ENCODE assay signal across 32 cellular contexts in the genomic region with DNA sequence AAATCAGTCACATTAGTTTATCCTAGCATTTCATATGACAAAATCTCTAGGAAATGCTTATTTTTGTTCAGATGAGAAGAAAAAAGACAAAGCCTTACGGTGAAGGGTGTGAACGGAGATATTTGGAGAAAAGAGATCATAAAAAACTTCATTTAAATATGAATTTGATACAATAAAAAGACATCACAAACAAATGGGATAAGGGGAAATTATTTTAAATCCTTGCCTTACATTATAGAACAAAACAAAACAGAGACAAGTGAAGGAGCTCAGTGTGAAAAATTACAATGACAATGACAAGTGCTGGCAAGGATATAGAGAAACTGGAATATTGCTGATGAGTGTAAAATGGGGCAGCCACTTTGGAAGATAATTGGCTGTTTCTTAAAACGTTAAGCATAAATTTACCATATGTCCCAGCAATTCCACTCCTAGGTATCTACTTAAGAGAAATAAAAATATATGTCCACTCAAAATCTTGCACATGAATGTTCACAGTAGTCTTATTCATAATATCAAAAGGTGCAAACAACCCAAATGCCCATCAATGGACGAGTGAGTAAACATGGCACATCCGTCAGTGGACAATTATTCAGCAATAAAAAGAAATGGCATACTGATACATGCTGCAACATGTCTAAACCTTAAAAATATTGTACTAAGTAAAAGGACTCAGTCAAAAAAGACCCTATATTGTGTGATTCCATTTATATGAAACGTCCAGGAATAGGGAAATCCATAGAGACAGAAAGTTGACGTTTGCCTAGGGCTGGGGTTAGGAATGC.
"Had no signal": no experiment of that assay in that cellular context is flagged by ENCODE, and none has a peak within 500 bp of the region (broad histone marks: within the 10 kb centered on the region; RNA-seq: fewer than 3 reads in every experiment).

No MANE protein-coding gene starts in this region.

- H3K4me3 Mint-ChIP-seq: activated CD4-positive, alpha-beta T cell treated with anti-CD3 and anti-CD28 coated beads for 36 hours; activated CD4-positive, alpha-beta T cell treated with anti-CD3 and anti-CD28 coated beads, Interleukin-2, amount 10 ng/mL, durations not matched to agents 7 days and 5 days; activated CD8-positive, alpha-beta T cell treated with anti-CD3 and anti-CD28 coated beads, Interleukin-2, amount 10 ng/mL, durations not matched to agents 7 days and 5 days; activated naive CD4-positive, alpha-beta T cell treated with anti-CD3 and anti-CD28 coated beads for 36 hours; activated T-cell treated with anti-CD3 and anti-CD28 coated beads, Interleukin-2, amount 50 U/mL, for 4 hours; activated T-helper 1 cell treated with anti-CD3 and anti-CD28 coated beads, Interleukin-12 subunit alpha, Interleukin-12 subunit beta, Interleukin-2, Interleukin-4 antibody, amounts not matched to agents 30 ng/mL and 10 ng/mL and 1 ng/mL, durations not matched to agents 14 hours and 24 hours and 36 hours; T-helper 1 cell treated with Interleukin-12 subunit alpha and Interleukin-12 subunit beta and Interleukin-4 antibody, amounts not matched to agents 30 μg/mL and 1 μg/mL, for 36 hours; T-helper 2 cell treated with Interferon-gamma antibody and Interleukin-4, amounts not matched to agents 5 μg/mL and 100 μg/mL, for 36 hours had no signal

- H3K36me3 ChIP-seq: adrenal gland, breast epithelium, SJCRH30 had no signal

- H3K36me3 Mint-ChIP-seq: activated naive CD4-positive, alpha-beta T cell treated with anti-CD3 and anti-CD28 coated beads, Interleukin-2, amount 50 U/mL, for 72 hours had no signal

- H3K4me1 Mint-ChIP-seq: activated CD4-positive, alpha-beta T cell treated with anti-CD3 and anti-CD28 coated beads for 36 hours; activated CD4-positive, alpha-beta T cell treated with anti-CD3 and anti-CD28 coated beads, Interleukin-2, amount 10 ng/mL, durations not matched to agents 7 days and 5 days had no signal

- DNase-seq: activated CD4-positive, alpha-beta T cell treated with anti-CD3 and anti-CD28 coated beads for 36 hours; activated CD4-positive, alpha-beta T cell treated with anti-CD3 and anti-CD28 coated beads, Interleukin-2, amount 10 ng/mL, durations not matched to agents 7 days and 5 days; activated CD4-positive, alpha-beta T cell treated with anti-CD3 and anti-CD28 coated beads, Interleukin-2, amount 50 U/mL, for 48 hours; activated CD8-positive, alpha-beta T cell treated with anti-CD3 and anti-CD28 coated beads, Interleukin-2, amount 10 ng/mL, durations not matched to agents 7 days and 5 days; activated gamma-delta T cell treated with Interleukin-2 at 50 U/mL for 16 hours; activated naive CD4-positive, alpha-beta T cell treated with anti-CD3 and anti-CD28 coated beads for 36 hours; activated T-cell treated with anti-CD3 and anti-CD28 coated beads for 4 hours; activated T-cell treated with anti-CD3 and anti-CD28 coated beads, Interleukin-2, amount 50 U/mL, for 4 hours; adrenal gland; body of pancreas; caudate nucleus; cerebellar nuclear complex; NCI-H1105; NCI-H1417 treated with DMSO at 0.1 percent for 48 hours; NCI-H1930; NCI-H2081 treated with DMSO at 0.1 percent for 48 hours; NCI-H226; NCI-H446 treated with DMSO at 0.1 percent for 48 hours; NCI-H524; NCI-H69; NK-92 treated with Interleukin-12 subunit alpha and Interleukin-12 subunit beta, amount 100 ng/mL, for 24 hours; OCI-M1; SHP77; SJCRH30; SK-N-SH had no signal

- FAIRE-seq: astrocyte, TTC549 had no signal

- H3K27me3 ChIP-seq: adrenal gland, body of pancreas, breast epithelium, SJCRH30 had no signal

- H3K27ac Mint-ChIP-seq: activated CD4-positive, alpha-beta T cell treated with anti-CD3 and anti-CD28 coated beads for 36 hours; activated CD4-positive, alpha-beta T cell treated with anti-CD3 and anti-CD28 coated beads, Interleukin-2, amount 10 ng/mL, durations not matched to agents 7 days and 5 days; activated CD8-positive, alpha-beta T cell treated with anti-CD3 and anti-CD28 coated beads, Interleukin-2, amount 10 ng/mL, durations not matched to agents 7 days and 5 days; activated naive CD4-positive, alpha-beta T cell treated with anti-CD3 and anti-CD28 coated beads for 36 hours; activated naive CD4-positive, alpha-beta T cell treated with anti-CD3 and anti-CD28 coated beads, Interleukin-2, amount 50 U/mL, for 72 hours; activated T-helper 1 cell treated with anti-CD3 and anti-CD28 coated beads, Interleukin-12 subunit alpha, Interleukin-12 subunit beta, Interleukin-2, Interleukin-4 antibody, amounts not matched to agents 30 ng/mL and 10 ng/mL and 1 ng/mL, durations not matched to agents 14 hours and 24 hours and 36 hours; T-helper 1 cell treated with Interleukin-12 subunit alpha and Interleukin-12 subunit beta and Interleukin-4 antibody, amounts not matched to agents 30 μg/mL and 1 μg/mL, for 36 hours; T-helper 2 cell treated with Interferon-gamma antibody and Interleukin-4, amounts not matched to agents 5 μg/mL and 100 μg/mL, for 36 hours had no signal

- H3K4me3 ChIP-seq: adrenal gland, body of pancreas, breast epithelium, SJCRH30 had no signal

- H3K9me3 Mint-ChIP-seq: activated CD4-positive, alpha-beta T cell treated with anti-CD3 and anti-CD28 coated beads, Interleukin-2, amount 10 ng/mL, durations not matched to agents 7 days and 5 days; activated naive CD4-positive, alpha-beta T cell treated with anti-CD3 and anti-CD28 coated beads for 36 hours; activated naive CD4-positive, alpha-beta T cell treated with anti-CD3 and anti-CD28 coated beads, Interleukin-2, amount 50 U/mL, for 72 hours; activated T-cell treated with anti-CD3 and anti-CD28 coated beads, Interleukin-2, amount 50 U/mL, for 4 hours; activated T-helper 1 cell treated with anti-CD3 and anti-CD28 coated beads, Interleukin-12 subunit alpha, Interleukin-12 subunit beta, Interleukin-2, Interleukin-4 antibody, amounts not matched to agents 30 ng/mL and 10 ng/mL and 1 ng/mL, durations not matched to agents 14 hours and 24 hours and 36 hours; T-helper 1 cell treated with Interleukin-12 subunit alpha and Interleukin-12 subunit beta and Interleukin-4 antibody, amounts not matched to agents 30 μg/mL and 1 μg/mL, for 36 hours; T-helper 2 cell treated with Interferon-gamma antibody and Interleukin-4, amounts not matched to agents 5 μg/mL and 100 μg/mL, for 36 hours had no signal
